21 cellular contexts compared by ENCODE assay signal in genomic region chr1:204301171-204301957, GRCh38. TPM values are rescaled to one million over a fixed set of nuclear protein-coding genes. Genes with fewer than 3 reads are reported as not detected.
DNase-seq lines count a peak whose midpoint lies in the region; TF ChIP-seq lines count a peak whose summit lies in the region.
"Had no signal": no experiment of that assay in that cellular context is flagged by ENCODE, and none has a peak within 500 bp of the region (broad histone marks: within the 10 kb centered on the region; RNA-seq: fewer than 3 reads in every experiment).

No MANE protein-coding gene starts in this region.

- no peaks in the 10 kb centered on the region for H3K36me3 ChIP-seq in subcutaneous abdominal adipose tissue (ENCODE audit: control insufficient read depth in 5 of 5, insufficient read depth in 5 of 5, low read length in 5 of 5)
- H3K36me3 ChIP-seq in CD8-positive, alpha-beta memory T cell (ENCODE audit: insufficient read depth, low read length): no peaks in the 10 kb centered on the region
- H3K36me3 ChIP-seq: esophagus muscularis mucosa, spleen, stomach had no signal

- no peaks in the 10 kb centered on the region for H3K9me3 Mint-ChIP-seq in CD8-positive, alpha-beta memory T cell
- H3K9me3 Mint-ChIP-seq in osteocyte (ENCODE audit: unreplicated experiment): no peaks in the 10 kb centered on the region
- H3K9me3 Mint-ChIP-seq: activated B cell treated with CpG ODN at 0.5 μM for 24 hours; CD8-positive, alpha-beta T cell; central memory CD8-positive, alpha-beta T cell had no signal

- H3K27me3 Mint-ChIP-seq in CD8-positive, alpha-beta memory T cell: peaks cover 6 to 53% of the 10 kb centered on the region in 2 donors
- H3K27me3 Mint-ChIP-seq in osteocyte (ENCODE audit: unreplicated experiment): peaks cover 53% of the 10 kb centered on the region

- H3K4me3 ChIP-seq in epithelial cell of esophagus (ENCODE audit: low read length): no peak overlapping the region
- H3K4me3 ChIP-seq in subcutaneous abdominal adipose tissue (ENCODE audit: low read depth in 1 of 5, low read length in 5 of 5): peak overlapping the region in 1 of 5 donors; percentile 12
- H3K4me3 ChIP-seq in CD8-positive, alpha-beta memory T cell (ENCODE audit: low read length): no peak overlapping the region
- H3K4me3 ChIP-seq: esophagus muscularis mucosa, mucosa of descending colon, spleen, stomach had no signal

- no peaks in the 10 kb centered on the region for H3K27me3 ChIP-seq in subcutaneous abdominal adipose tissue (ENCODE audit: control insufficient read depth in 5 of 5, insufficient read depth in 4 of 5, low read length in 5 of 5)
- H3K27me3 ChIP-seq in CD8-positive, alpha-beta memory T cell (ENCODE audit: insufficient read depth, low read length, poor library complexity, severe bottlenecking): no peaks in the 10 kb centered on the region
- H3K27me3 ChIP-seq: stomach had no signal

- H3K9ac ChIP-seq in subcutaneous abdominal adipose tissue (ENCODE audit: low read length in 5 of 5): no peak overlapping the region

- TF ChIP-seq CTCF in epithelial cell of esophagus (IDR thresholded peaks at IDR 0.05; ENCODE audit: insufficient read depth, low read depth, low read length, missing control alignments) (no peak), osteocyte (IDR thresholded peaks at IDR 0.05) (no peak)

- CTCF ChIA-PET in CD8-positive, alpha-beta memory T cell (lab: Charles Lee): no interaction called here

- H3K4me1 ChIP-seq in subcutaneous abdominal adipose tissue (ENCODE audit: control insufficient read depth in 5 of 5, insufficient read depth in 5 of 5, low read length in 5 of 5): peaks cover 0 to 36% (median 26%) of the 10 kb centered on the region in 5 donors
- no peaks in the 10 kb centered on the region for H3K4me1 ChIP-seq in CD8-positive, alpha-beta memory T cell (ENCODE audit: insufficient read depth, low read length)

- no peak overlapping the region for H3K27ac Mint-ChIP-seq in CD8-positive, alpha-beta memory T cell
- no peak overlapping the region for H3K27ac Mint-ChIP-seq in osteocyte (ENCODE audit: unreplicated experiment)
- H3K27ac Mint-ChIP-seq: activated B cell treated with CpG ODN at 0.5 μM for 24 hours; activated CD8-positive, alpha-beta T cell treated with anti-CD3 and anti-CD28 coated beads, Interleukin-2, amount 10 ng/mL, durations not matched to agents 7 days and 5 days; CD8-positive, alpha-beta T cell had no signal

- peaks cover 0 to 2% (median 0%) of the 10 kb centered on the region in 3 donors for H3K36me3 Mint-ChIP-seq in CD8-positive, alpha-beta memory T cell
- no peaks in the 10 kb centered on the region for H3K36me3 Mint-ChIP-seq in osteocyte (ENCODE audit: unreplicated experiment)
- H3K36me3 Mint-ChIP-seq: CD8-positive, alpha-beta T cell had no signal

- DNase-seq in NCI-H446 (lab: John Stamatoyannopoulos, UW): peak; percentile 92 to 94
- DNase-seq in epithelial cell of esophagus (ENCODE audit: low read depth): peak; percentile 99
- DNase-seq in inferior parietal cortex (ENCODE audit: extremely low spot score): peak; percentile 45
- no peak for DNase-seq in CD8-positive, alpha-beta memory T cell
- DNase-seq in mucosa of gallbladder (ENCODE audit: low spot score): no peak
- no peak for DNase-seq in osteocyte (ENCODE audit: extremely low spot score, unreplicated experiment)
- no peak for DNase-seq in activated CD4-positive, alpha-beta T cell treated with anti-CD3 and anti-CD28 coated beads for 1 hour
- DNase-seq: activated B cell treated with CpG ODN at 0.5 μM for 24 hours; activated CD8-positive, alpha-beta T cell treated with anti-CD3 and anti-CD28 coated beads, Interleukin-2, amount 10 ng/mL, durations not matched to agents 7 days and 5 days; activated naive CD4-positive, alpha-beta T cell; activated T-cell treated with anti-CD3 and anti-CD28 coated beads, Interleukin-2, amount 50 U/mL, for 1 hour; amygdala; CD8-positive, alpha-beta T cell; DMS79 treated with DMSO at 0.1 percent for 48 hours; mucosa of descending colon; NCI-H2171 treated with DMSO at 0.1 percent for 48 hours; spleen; stomach had no signal

- no peak overlapping the region for H3K4me3 Mint-ChIP-seq in CD8-positive, alpha-beta memory T cell
- no peak overlapping the region for H3K4me3 Mint-ChIP-seq in osteocyte (ENCODE audit: unreplicated experiment)
- H3K4me3 Mint-ChIP-seq: activated B cell treated with CpG ODN at 0.5 μM for 24 hours; activated CD8-positive, alpha-beta T cell treated with anti-CD3 and anti-CD28 coated beads, Interleukin-2, amount 10 ng/mL, durations not matched to agents 7 days and 5 days; CD8-positive, alpha-beta T cell; central memory CD8-positive, alpha-beta T cell had no signal

- H3K9me3 ChIP-seq in subcutaneous abdominal adipose tissue (ENCODE audit: control insufficient read depth in 5 of 5, low read length in 5 of 5): no peaks in the 10 kb centered on the region
- no peaks in the 10 kb centered on the region for H3K9me3 ChIP-seq in CD8-positive, alpha-beta memory T cell (ENCODE audit: low read length)
- H3K9me3 ChIP-seq: esophagus muscularis mucosa, mucosa of descending colon, spleen, stomach had no signal

- H3K4me1 Mint-ChIP-seq in CD8-positive, alpha-beta memory T cell: no peaks in the 10 kb centered on the region
- H3K4me1 Mint-ChIP-seq in osteocyte (ENCODE audit: unreplicated experiment): peaks cover 9% of the 10 kb centered on the region
- H3K4me1 Mint-ChIP-seq: activated B cell treated with CpG ODN at 0.5 μM for 24 hours; central memory CD8-positive, alpha-beta T cell had no signal

- peak overlapping the region; percentile 35 for H3K27ac ChIP-seq in subcutaneous abdominal adipose tissue (ENCODE audit: low read depth, low read length)
- no peak overlapping the region for H3K27ac ChIP-seq in CD8-positive, alpha-beta memory T cell (ENCODE audit: low read depth, low read length)

- POLR2A ChIA-PET in CD8-positive, alpha-beta memory T cell (lab: Charles Lee): no interaction called here

RNA-seq across cellular contexts. Expression of gene PLEKHA6, which starts 58.4 kb away (rescaled TPM):
- under 1 TPM; 0.09 to 0.13 TPM for total RNA-seq in CD8-positive, alpha-beta memory T cell
- polyA plus RNA-seq in CD8-positive, alpha-beta memory T cell: not detected
- total RNA-seq in mucosa of gallbladder (115 TPM), osteocyte (0.24 and 0.26 TPM in 2 replicates)

Comparison
In these comparisons a context has a peak if more than half of its experiments do, and no peak if none do; other contexts are left out.
1. DNase-seq: peak in NCI-H446 (2 of 2), epithelial cell of esophagus (single experiment) and inferior parietal cortex (single experiment); none in CD8-positive, alpha-beta memory T cell (0 of 5), mucosa of gallbladder (single experiment), osteocyte (single experiment) and activated CD4-positive, alpha-beta T cell treated with anti-CD3 and anti-CD28 coated beads for 1 hour (single experiment).
2. RNA of gene PLEKHA6, which starts 58.4 kb away (total RNA-seq): 115 TPM in mucosa of gallbladder (single experiment); 0.24 to 0.26 TPM in osteocyte and 0.09 to 0.13 TPM in CD8-positive, alpha-beta memory T cell; every median in the first group is over 10 times any median in the second.